Comparison of ENCODE assay signal across 1 cellular context in the genomic region with DNA sequence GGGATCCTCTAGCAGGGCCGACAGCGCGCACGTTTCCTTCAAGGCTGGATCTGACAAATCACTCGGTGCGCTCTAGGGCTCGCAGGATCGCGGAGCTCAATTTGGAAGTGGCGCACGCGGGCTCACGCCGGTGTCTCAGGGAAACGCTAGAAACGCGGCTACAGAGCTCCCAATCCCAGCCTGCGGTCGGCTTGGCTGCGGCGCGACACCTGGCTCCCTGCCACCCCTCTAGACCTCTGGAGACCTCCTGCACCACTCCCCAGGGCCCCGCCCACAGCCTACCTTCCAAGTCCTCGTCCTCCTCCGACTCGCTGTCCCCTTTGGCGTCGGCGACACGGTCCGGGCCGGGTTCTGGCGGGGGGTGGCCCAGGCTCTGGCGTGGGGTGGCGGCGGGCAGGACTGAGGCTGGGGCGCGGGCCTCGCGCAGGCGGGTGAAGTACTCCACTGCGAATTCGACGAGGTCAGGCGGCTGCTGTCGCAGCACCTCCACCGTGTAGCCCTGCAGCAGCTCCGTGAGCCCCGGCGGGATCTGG.
TF ChIP-seq lines count a peak whose summit lies in the region.

No MANE protein-coding gene starts in this region.

TF ChIP-seq in HepG2, 621 proteins besides CTCF, POLR2A, EP300 and RAD21 (continued from another document and continues in another):
- TF ChIP-seq, protein P1, sequence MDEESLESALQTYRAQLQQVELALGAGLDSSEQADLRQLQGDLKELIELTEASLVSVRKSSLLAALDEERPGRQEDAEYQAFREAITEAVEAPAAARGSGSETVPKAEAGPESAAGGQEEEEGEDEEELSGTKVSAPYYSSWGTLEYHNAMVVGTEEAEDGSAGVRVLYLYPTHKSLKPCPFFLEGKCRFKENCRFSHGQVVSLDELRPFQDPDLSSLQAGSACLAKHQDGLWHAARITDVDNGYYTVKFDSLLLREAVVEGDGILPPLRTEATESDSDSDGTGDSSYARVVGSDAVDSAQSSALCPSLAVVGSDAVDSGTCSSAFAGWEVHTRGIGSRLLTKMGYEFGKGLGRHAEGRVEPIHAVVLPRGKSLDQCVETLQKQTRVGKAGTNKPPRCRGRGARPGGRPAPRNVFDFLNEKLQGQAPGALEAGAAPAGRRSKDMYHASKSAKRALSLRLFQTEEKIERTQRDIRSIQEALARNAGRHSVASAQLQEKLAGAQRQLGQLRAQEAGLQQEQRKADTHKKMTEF (CRISPR knock-in tag; IDR thresholded peaks at IDR 0.05): 0 out of 2 replicates have a peak, but pooled peaks have one; percentile 66
- TF ChIP-seq, protein P2, sequence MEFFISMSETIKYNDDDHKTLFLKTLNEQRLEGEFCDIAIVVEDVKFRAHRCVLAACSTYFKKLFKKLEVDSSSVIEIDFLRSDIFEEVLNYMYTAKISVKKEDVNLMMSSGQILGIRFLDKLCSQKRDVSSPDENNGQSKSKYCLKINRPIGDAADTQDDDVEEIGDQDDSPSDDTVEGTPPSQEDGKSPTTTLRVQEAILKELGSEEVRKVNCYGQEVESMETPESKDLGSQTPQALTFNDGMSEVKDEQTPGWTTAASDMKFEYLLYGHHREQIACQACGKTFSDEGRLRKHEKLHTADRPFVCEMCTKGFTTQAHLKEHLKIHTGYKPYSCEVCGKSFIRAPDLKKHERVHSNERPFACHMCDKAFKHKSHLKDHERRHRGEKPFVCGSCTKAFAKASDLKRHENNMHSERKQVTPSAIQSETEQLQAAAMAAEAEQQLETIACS (CRISPR knock-in tag; IDR thresholded peaks at IDR 0.05): no peak
- TF ChIP-seq WIZ (CRISPR knock-in tag; IDR thresholded peaks at IDR 0.05) (no peak), SKI (IDR thresholded peaks at IDR 0.05; ENCODE audit: partially characterized antibody) (no peak), U2AF1 (optimal IDR thresholded peaks at IDR 0.05; ENCODE audit: low read depth, low read length) (no peak), PHF21A (CRISPR knock-in tag; IDR thresholded peaks at IDR 0.05) (peak; percentile 64), TARDBP (CRISPR knock-in tag; IDR thresholded peaks at IDR 0.05) (no peak; the same call in 1 of the 2 replicates), NFKB2 (CRISPR knock-in tag; IDR thresholded peaks at IDR 0.05; ENCODE audit: borderline replicate concordance) (peak; percentile 61; the same call in 1 of the 2 replicates), ZNF274 (CRISPR knock-in tag; IDR thresholded peaks at IDR 0.05) (0 out of 2 replicates have a peak, but pooled peaks have one; percentile 55), ZNF558 (CRISPR knock-in tag; IDR thresholded peaks at IDR 0.05; ENCODE audit: borderline replicate concordance) (0 out of 2 replicates have a peak, but pooled peaks have one; percentile 55), ZNF724P (CRISPR knock-in tag; IDR thresholded peaks at IDR 0.05; ENCODE audit: borderline replicate concordance) (peak; percentile 86; the same call in 1 of the 2 replicates), MATR3 (CRISPR knock-in tag; IDR thresholded peaks at IDR 0.05) (no peak), ZNF230 (CRISPR knock-in tag; IDR thresholded peaks at IDR 0.05) (no peak), ARNT2 (CRISPR knock-in tag; IDR thresholded peaks at IDR 0.05; ENCODE audit: low read depth) (no peak), MXD4 (CRISPR knock-in tag; IDR thresholded peaks at IDR 0.05) (peak; percentile 55; the same call in 1 of the 2 replicates), FOSL1 (CRISPR knock-in tag; IDR thresholded peaks at IDR 0.05; ENCODE audit: borderline replicate concordance) (peak; percentile 30; the same call in 1 of the 2 replicates)
- TF ChIP-seq, protein P3, sequence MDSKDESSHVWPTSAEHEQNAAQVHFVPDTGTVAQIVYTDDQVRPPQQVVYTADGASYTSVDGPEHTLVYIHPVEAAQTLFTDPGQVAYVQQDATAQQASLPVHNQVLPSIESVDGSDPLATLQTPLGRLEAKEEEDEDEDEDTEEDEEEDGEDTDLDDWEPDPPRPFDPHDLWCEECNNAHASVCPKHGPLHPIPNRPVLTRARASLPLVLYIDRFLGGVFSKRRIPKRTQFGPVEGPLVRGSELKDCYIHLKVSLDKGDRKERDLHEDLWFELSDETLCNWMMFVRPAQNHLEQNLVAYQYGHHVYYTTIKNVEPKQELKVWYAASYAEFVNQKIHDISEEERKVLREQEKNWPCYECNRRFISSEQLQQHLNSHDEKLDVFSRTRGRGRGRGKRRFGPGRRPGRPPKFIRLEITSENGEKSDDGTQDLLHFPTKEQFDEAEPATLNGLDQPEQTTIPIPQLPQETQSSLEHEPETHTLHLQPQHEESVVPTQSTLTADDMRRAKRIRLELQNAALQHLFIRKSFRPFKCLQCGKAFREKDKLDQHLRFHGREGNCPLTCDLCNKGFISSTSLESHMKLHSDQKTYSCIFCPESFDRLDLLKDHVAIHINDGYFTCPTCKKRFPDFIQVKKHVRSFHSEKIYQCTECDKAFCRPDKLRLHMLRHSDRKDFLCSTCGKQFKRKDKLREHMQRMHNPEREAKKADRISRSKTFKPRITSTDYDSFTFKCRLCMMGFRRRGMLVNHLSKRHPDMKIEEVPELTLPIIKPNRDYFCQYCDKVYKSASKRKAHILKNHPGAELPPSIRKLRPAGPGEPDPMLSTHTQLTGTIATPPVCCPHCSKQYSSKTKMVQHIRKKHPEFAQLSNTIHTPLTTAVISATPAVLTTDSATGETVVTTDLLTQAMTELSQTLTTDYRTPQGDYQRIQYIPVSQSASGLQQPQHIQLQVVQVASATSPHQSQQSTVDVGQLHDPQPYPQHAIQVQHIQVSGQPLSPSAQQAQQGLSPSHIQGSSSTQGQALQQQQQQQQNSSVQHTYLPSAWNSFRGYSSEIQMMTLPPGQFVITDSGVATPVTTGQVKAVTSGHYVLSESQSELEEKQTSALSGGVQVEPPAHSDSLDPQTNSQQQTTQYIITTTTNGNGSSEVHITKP (CRISPR knock-in tag; IDR thresholded peaks at IDR 0.05; ENCODE audit: low read depth): no peak
- TF ChIP-seq, protein P4, sequence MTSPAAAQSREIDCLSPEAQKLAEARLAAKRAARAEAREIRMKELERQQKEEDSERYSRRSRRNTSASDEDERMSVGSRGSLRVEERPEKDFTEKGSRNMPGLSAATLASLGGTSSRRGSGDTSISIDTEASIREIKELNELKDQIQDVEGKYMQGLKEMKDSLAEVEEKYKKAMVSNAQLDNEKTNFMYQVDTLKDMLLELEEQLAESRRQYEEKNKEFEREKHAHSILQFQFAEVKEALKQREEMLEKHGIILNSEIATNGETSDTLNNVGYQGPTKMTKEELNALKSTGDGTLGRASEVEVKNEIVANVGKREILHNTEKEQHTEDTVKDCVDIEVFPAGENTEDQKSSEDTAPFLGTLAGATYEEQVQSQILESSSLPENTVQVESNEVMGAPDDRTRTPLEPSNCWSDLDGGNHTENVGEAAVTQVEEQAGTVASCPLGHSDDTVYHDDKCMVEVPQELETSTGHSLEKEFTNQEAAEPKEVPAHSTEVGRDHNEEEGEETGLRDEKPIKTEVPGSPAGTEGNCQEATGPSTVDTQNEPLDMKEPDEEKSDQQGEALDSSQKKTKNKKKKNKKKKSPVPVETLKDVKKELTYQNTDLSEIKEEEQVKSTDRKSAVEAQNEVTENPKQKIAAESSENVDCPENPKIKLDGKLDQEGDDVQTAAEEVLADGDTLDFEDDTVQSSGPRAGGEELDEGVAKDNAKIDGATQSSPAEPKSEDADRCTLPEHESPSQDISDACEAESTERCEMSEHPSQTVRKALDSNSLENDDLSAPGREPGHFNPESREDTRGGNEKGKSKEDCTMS (CRISPR knock-in tag; conservative IDR thresholded peaks at IDR 0.05): no peak
- TF ChIP-seq, protein P5, sequence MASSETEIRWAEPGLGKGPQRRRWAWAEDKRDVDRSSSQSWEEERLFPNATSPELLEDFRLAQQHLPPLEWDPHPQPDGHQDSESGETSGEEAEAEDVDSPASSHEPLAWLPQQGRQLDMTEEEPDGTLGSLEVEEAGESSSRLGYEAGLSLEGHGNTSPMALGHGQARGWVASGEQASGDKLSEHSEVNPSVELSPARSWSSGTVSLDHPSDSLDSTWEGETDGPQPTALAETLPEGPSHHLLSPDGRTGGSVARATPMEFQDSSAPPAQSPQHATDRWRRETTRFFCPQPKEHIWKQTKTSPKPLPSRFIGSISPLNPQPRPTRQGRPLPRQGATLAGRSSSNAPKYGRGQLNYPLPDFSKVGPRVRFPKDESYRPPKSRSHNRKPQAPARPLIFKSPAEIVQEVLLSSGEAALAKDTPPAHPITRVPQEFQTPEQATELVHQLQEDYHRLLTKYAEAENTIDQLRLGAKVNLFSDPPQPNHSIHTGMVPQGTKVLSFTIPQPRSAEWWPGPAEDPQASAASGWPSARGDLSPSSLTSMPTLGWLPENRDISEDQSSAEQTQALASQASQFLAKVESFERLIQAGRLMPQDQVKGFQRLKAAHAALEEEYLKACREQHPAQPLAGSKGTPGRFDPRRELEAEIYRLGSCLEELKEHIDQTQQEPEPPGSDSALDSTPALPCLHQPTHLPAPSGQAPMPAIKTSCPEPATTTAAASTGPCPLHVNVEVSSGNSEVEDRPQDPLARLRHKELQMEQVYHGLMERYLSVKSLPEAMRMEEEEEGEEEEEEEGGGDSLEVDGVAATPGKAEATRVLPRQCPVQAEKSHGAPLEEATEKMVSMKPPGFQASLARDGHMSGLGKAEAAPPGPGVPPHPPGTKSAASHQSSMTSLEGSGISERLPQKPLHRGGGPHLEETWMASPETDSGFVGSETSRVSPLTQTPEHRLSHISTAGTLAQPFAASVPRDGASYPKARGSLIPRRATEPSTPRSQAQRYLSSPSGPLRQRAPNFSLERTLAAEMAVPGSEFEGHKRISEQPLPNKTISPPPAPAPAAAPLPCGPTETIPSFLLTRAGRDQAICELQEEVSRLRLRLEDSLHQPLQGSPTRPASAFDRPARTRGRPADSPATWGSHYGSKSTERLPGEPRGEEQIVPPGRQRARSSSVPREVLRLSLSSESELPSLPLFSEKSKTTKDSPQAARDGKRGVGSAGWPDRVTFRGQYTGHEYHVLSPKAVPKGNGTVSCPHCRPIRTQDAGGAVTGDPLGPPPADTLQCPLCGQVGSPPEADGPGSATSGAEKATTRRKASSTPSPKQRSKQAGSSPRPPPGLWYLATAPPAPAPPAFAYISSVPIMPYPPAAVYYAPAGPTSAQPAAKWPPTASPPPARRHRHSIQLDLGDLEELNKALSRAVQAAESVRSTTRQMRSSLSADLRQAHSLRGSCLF (CRISPR knock-in tag; IDR thresholded peaks at IDR 0.05; ENCODE audit: borderline replicate concordance): no peak
- TF ChIP-seq, protein P6, sequence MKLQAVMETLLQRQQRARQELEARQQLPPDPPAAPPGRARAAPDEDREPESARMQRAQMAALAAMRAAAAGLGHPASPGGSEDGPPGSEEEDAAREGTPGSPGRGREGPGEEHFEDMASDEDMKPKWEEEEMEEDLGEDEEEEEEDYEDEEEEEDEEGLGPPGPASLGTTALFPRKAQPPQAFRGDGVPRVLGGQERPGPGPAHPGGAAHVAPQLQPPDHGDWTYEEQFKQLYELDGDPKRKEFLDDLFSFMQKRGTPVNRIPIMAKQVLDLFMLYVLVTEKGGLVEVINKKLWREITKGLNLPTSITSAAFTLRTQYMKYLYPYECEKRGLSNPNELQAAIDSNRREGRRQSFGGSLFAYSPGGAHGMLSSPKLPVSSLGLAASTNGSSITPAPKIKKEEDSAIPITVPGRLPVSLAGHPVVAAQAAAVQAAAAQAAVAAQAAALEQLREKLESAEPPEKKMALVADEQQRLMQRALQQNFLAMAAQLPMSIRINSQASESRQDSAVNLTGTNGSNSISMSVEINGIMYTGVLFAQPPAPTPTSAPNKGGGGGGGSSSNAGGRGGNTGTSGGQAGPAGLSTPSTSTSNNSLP (IDR thresholded peaks at IDR 0.05; ENCODE audit: low read depth, low read length): no peak
- TF ChIP-seq, protein P7, sequence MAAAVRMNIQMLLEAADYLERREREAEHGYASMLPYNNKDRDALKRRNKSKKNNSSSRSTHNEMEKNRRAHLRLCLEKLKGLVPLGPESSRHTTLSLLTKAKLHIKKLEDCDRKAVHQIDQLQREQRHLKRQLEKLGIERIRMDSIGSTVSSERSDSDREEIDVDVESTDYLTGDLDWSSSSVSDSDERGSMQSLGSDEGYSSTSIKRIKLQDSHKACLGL (CRISPR knock-in tag; IDR thresholded peaks at IDR 0.05): no peak; the same call in 1 of the 2 replicates
- TF ChIP-seq, protein P8, sequence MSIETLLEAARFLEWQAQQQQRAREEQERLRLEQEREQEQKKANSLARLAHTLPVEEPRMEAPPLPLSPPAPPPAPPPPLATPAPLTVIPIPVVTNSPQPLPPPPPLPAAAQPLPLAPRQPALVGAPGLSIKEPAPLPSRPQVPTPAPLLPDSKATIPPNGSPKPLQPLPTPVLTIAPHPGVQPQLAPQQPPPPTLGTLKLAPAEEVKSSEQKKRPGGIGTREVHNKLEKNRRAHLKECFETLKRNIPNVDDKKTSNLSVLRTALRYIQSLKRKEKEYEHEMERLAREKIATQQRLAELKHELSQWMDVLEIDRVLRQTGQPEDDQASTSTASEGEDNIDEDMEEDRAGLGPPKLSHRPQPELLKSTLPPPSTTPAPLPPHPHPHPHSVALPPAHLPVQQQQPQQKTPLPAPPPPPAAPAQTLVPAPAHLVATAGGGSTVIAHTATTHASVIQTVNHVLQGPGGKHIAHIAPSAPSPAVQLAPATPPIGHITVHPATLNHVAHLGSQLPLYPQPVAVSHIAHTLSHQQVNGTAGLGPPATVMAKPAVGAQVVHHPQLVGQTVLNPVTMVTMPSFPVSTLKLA (IDR thresholded peaks at IDR 0.05): no peak
- TF ChIP-seq, protein P9, sequence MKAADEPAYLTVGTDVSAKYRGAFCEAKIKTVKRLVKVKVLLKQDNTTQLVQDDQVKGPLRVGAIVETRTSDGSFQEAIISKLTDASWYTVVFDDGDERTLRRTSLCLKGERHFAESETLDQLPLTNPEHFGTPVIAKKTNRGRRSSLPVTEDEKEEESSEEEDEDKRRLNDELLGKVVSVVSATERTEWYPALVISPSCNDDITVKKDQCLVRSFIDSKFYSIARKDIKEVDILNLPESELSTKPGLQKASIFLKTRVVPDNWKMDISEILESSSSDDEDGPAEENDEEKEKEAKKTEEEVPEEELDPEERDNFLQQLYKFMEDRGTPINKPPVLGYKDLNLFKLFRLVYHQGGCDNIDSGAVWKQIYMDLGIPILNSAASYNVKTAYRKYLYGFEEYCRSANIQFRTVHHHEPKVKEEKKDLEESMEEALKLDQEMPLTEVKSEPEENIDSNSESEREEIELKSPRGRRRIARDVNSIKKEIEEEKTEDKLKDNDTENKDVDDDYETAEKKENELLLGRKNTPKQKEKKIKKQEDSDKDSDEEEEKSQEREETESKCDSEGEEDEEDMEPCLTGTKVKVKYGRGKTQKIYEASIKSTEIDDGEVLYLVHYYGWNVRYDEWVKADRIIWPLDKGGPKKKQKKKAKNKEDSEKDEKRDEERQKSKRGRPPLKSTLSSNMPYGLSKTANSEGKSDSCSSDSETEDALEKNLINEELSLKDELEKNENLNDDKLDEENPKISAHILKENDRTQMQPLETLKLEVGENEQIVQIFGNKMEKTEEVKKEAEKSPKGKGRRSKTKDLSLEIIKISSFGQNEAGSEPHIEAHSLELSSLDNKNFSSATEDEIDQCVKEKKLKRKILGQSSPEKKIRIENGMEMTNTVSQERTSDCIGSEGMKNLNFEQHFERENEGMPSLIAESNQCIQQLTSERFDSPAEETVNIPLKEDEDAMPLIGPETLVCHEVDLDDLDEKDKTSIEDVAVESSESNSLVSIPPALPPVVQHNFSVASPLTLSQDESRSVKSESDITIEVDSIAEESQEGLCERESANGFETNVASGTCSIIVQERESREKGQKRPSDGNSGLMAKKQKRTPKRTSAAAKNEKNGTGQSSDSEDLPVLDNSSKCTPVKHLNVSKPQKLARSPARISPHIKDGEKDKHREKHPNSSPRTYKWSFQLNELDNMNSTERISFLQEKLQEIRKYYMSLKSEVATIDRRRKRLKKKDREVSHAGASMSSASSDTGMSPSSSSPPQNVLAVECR (CRISPR knock-in tag; IDR thresholded peaks at IDR 0.05; ENCODE audit: borderline replicate concordance): no peak; the same call in 1 of the 2 replicates
- TF ChIP-seq, protein P10, sequence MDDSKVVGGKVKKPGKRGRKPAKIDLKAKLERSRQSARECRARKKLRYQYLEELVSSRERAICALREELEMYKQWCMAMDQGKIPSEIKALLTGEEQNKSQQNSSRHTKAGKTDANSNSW (CRISPR knock-in tag; IDR thresholded peaks at IDR 0.05; ENCODE audit: borderline replicate concordance): no peak
